In the genomic region with DNA sequence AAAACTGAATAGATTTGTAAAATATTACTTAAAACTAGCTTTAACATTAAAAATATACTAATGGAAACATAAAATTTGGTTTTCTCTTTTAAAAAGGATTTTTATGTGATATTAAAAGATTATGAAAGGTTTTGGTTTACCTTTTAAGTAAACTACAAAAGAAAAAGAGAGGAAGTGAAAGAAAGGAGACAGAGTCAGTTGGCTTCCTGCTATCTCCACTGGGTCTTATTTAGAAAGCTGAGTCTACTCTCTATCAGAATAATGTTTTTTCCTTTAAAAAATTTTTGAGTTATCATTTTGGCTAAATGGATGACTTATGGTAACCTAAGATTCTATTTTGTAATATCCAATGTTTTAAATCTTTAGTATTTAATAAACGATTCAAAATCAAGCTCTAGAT, we compare ENCODE assay signal across 21 cellular contexts. TPM values are rescaled to one million over a fixed set of nuclear protein-coding genes. Genes with fewer than 3 reads are reported as not detected.
DNase-seq lines count a peak whose midpoint lies in the region; ATAC-seq, FAIRE-seq and TF ChIP-seq lines count a peak whose summit lies in the region.
"Had no signal": no experiment of that assay in that cellular context is flagged by ENCODE, and none has a peak within 500 bp of the region (broad histone marks: within the 10 kb centered on the region; RNA-seq: fewer than 3 reads in every experiment).

No MANE protein-coding gene starts in this region.

- H3K9me3 Mint-ChIP-seq in Caco-2 (ENCODE audit: unreplicated experiment), result no peaks in the 10 kb centered on the region

- FAIRE-seq in GM12878 (lab: Jason Lieb, UNC), result no peak
- FAIRE-seq: GM12892 had no signal

- H3K27me3 ChIP-seq in GM12878 (replicated peaks in 1 of 2; ENCODE audit: control insufficient read depth in 2 of 2, insufficient read depth in 2 of 2, low read length in 1 of 2) (no peaks in the 10 kb centered on the region), Caco-2 (replicated peaks; ENCODE audit: control insufficient read depth, insufficient read depth, low read length) (no peaks in the 10 kb centered on the region), heart right ventricle (no peaks in the 10 kb centered on the region)
- H3K27me3 ChIP-seq: MG63 had no signal

- in situ Hi-C loops in GM12878 (cut with MboI), result no loop called here

- no peak overlapping the region for H3K4me3 Mint-ChIP-seq in Caco-2 (ENCODE audit: unreplicated experiment)
- H3K4me3 Mint-ChIP-seq: T-helper 2 cell treated with Interferon-gamma antibody and Interleukin-4, amounts not matched to agents 5 μg/mL and 100 μg/mL, for 36 hours had no signal

- CTCF ChIA-PET in GM12878 (lab: Yijun Ruan, JAX), result interaction anchor here (1.2 to 2.5 kb wide), 9 partner anchors 9 to 159 kb away, joined by 3 to 10 read pairs (median 6); partner anchors contain the start of gene ATP8A1
- CTCF ChIA-PET in Caco-2 (lab: Charles Lee), result no interaction called here

- intact Hi-C loops in GM12878 (cut with micrococcal nuclease; ENCODE audit: unreplicated experiment), result no loop called here
- intact Hi-C loops in Caco-2 (cut with micrococcal nuclease; ENCODE audit: unreplicated experiment), result no loop called here
- intact Hi-C loops in heart right ventricle (cut with DNase I), result no loop called here

- H3K27me3 Mint-ChIP-seq in Caco-2 (ENCODE audit: insufficient read depth, unreplicated experiment), result no peaks in the 10 kb centered on the region

- no peak overlapping the region for H2AFZ ChIP-seq in GM12878 (ENCODE audit: control insufficient read depth, low read depth, low read length)

- H3K79me2 ChIP-seq in GM12878 (ENCODE audit: control insufficient read depth, insufficient read depth, low read length), result no peaks in the 10 kb centered on the region

- H3K27ac Mint-ChIP-seq in Caco-2 (ENCODE audit: unreplicated experiment), result no peak overlapping the region
- H3K27ac Mint-ChIP-seq: T-helper 2 cell treated with Interferon-gamma antibody and Interleukin-4, amounts not matched to agents 5 μg/mL and 100 μg/mL, for 36 hours had no signal

- H3K4me1 Mint-ChIP-seq in Caco-2 (ENCODE audit: low read depth, unreplicated experiment), result no peaks in the 10 kb centered on the region

- POLR2A ChIA-PET in GM12878 (lab: Charles Lee), result interaction anchor here (1.0 to 1.6 kb wide), 3 partner anchors 13 to 21 kb away, joined by 3 to 6 read pairs (median 3); partner anchors contain the start of gene ATP8A1
- POLR2A ChIA-PET in Caco-2 (lab: Charles Lee), result no interaction called here

- H3K27ac ChIP-seq in GM12878 (ENCODE audit: control insufficient read depth, insufficient read depth) (no peak overlapping the region), heart right ventricle (no peak overlapping the region)
- H3K27ac ChIP-seq: C4-2B had no signal

- H3K4me1 ChIP-seq in GM12878 (ENCODE audit: control insufficient read depth, insufficient read depth, low read length) (peaks cover 6% of the 10 kb centered on the region; the same call in 1 of the 2 replicates), Caco-2 (no peaks in the 10 kb centered on the region), heart right ventricle (peaks cover 0 to 1% (median 0%) of the 10 kb centered on the region in 9 donors)

- peak; percentile 6 for DNase-seq in NOMO-1 treated with DMSO at 0.1 percent for 48 hours (lab: John Stamatoyannopoulos, UW; ENCODE audit: unreplicated experiment)
- no peak for DNase-seq in NOMO-1 treated with dmso at 0.1 percent for 144 hours (lab: John Stamatoyannopoulos, UW; ENCODE audit: unreplicated experiment)
- no peak for DNase-seq in GM12878 (ENCODE audit: low read depth, low spot score)
- DNase-seq in activated CD4-positive, alpha-beta T cell treated with anti-CD3 and anti-CD28 coated beads for 1 hour, result no peak
- DNase-seq in Caco-2, result no peak
- no peak for DNase-seq in heart right ventricle
- DNase-seq: COR-L47, DMS53, GOT3, KG1, MG63, NCI-H1417, NCI-H2029 treated with DMSO at 0.1 percent for 48 hours, NCI-H510A, NCI-H82 had no signal

- RAD21 ChIA-PET in GM12878 (lab: Charles Lee; ENCODE audit: unreplicated experiment), result interaction anchor here (0.8 to 2.6 kb wide), 9 partner anchors 9 to 111 kb away, joined by 3 to 13 read pairs (median 4); partner anchors contain the start of gene ATP8A1

- H3K9ac ChIP-seq in GM12878 (ENCODE audit: control insufficient read depth, insufficient read depth, low read length), result no peak overlapping the region

- no peaks in the 10 kb centered on the region for H4K20me1 ChIP-seq in GM12878 (ENCODE audit: control insufficient read depth, insufficient read depth)

- ATAC-seq in HG03469 (IDR thresholded peaks at IDR 0.05; ENCODE audit: unreplicated experiment) (peak; percentile 52), GM12878 (peak; percentile 62), heart right ventricle (no peak), GM19463 (IDR thresholded peaks at IDR 0.05; ENCODE audit: unreplicated experiment) (no peak)

- no peak for TF ChIP-seq POLR2A in GM12878 (IDR thresholded peaks at IDR 0.05; ENCODE audit: low read depth, low read length)

- H3K36me3 ChIP-seq in GM12878 (ENCODE audit: control insufficient read depth in 2 of 2, insufficient read depth in 2 of 2, low read length in 1 of 2), result no peaks in the 10 kb centered on the region
- H3K36me3 ChIP-seq in Caco-2 (ENCODE audit: control insufficient read depth, insufficient read depth, low read length), result no peaks in the 10 kb centered on the region
- no peaks in the 10 kb centered on the region for H3K36me3 ChIP-seq in heart right ventricle
- H3K36me3 ChIP-seq: MG63 had no signal

- BruUV-seq in GM12878 (replicated peaks; lab: Mats Ljungman, UMichigan), result no TSS peak
- no TSS peak for BruUV-seq in Caco-2 (replicated peaks; lab: Mats Ljungman, UMichigan)

- no peak for TF ChIP-seq RAD21 in GM12878 (IDR thresholded peaks at IDR 0.05; ENCODE audit: insufficient read depth, low read depth, low read length)

- H3K4me2 ChIP-seq in GM12878 (ENCODE audit: control insufficient read depth, insufficient read depth), result 0 out of 2 replicates have a peak overlapping the region, but pooled peaks have one; percentile 25

- H3K4me3 ChIP-seq in GM12878 (no peak overlapping the region), Caco-2 (ENCODE audit: low read depth, low read length) (no peak overlapping the region), heart right ventricle (no peak overlapping the region)
- H3K4me3 ChIP-seq: MG63 had no signal

- WGBS in GM12878 (ENCODE audit: insufficient coverage, insufficient replicate concordance, low lambda C conversion rate, missing lambda C conversion rate), result 93% methylated on average over 1 of the region's 1 CpG
- 77 to 86% methylated on average over 1 of the region's 1 CpG for WGBS in heart right ventricle, 2 donors

- no peaks in the 10 kb centered on the region for H3K36me3 Mint-ChIP-seq in Caco-2 (ENCODE audit: insufficient read depth, unreplicated experiment)

- TF ChIP-seq EP300 in GM12878 (IDR thresholded peaks at IDR 0.05; ENCODE audit: borderline replicate concordance in 1 of 2, control insufficient read depth in 1 of 2, low read depth in 2 of 2, low read length in 2 of 2), result no peak

- TF ChIP-seq CTCF in GM12878 (IDR thresholded peaks at IDR 0.05 in 2 of 3, conservative IDR thresholded peaks at IDR 0.05 in 1 of 3; ENCODE audit: control insufficient read depth in 2 of 3, extremely low read depth in 1 of 3, insufficient read depth in 1 of 3, low read depth in 3 of 3, low read length in 3 of 3), result no peak
- no peak for TF ChIP-seq CTCF in Caco-2 (IDR thresholded peaks at IDR 0.05; ENCODE audit: insufficient read depth in 1 of 2, low read depth in 1 of 2, low read length in 1 of 2, severe bottlenecking in 1 of 2, unreplicated experiment in 1 of 2)
- TF ChIP-seq CTCF in heart right ventricle (IDR thresholded peaks at IDR 0.05), result no peak

- H3K9me3 ChIP-seq in GM12878 (replicated peaks; ENCODE audit: control insufficient read depth, insufficient read depth, low read length) (peaks cover 4% of the 10 kb centered on the region; the same call in 2 of the 3 replicates), Caco-2 (no peaks in the 10 kb centered on the region), heart right ventricle (no peaks in the 10 kb centered on the region)
- H3K9me3 ChIP-seq: MG63 had no signal

- SMC1A ChIA-PET in GM12878 (lab: Charles Lee; ENCODE audit: uncharacterized antibody, unreplicated experiment), result interaction anchor here (0.9 to 5.1 kb wide), 13 partner anchors 9 to 137 kb away, joined by 3 to 31 read pairs (median 6); partner anchors contain the start of gene ATP8A1

TF ChIP-seq in GM12878, 131 proteins besides CTCF, POLR2A, EP300 and RAD21 (continues in another document):
- TF ChIP-seq NFXL1 (IDR thresholded peaks at IDR 0.05; ENCODE audit: borderline replicate concordance), result no peak

RNA-seq across cellular contexts. Expression of gene ATP8A1, which starts 21.6 kb away (rescaled TPM):
- 1,209 and 1,224 TPM in 2 replicates for total RNA-seq in GM12878 (2013; cell fraction: nucleolus; rRNA removed)
- 55.2 and 73.8 TPM in 2 replicates for total RNA-seq in GM12878 (2014; rRNA removed)
- total RNA-seq in GM12878 (2014; rRNA removed; fragmentation: Illumina TruSeq; extraction: Trizol), result 72.5 and 78.7 TPM in 2 replicates
- 50.4 and 50.6 TPM in 2 replicates for total RNA-seq in GM12878 (2021)
- 16.1 TPM for polyA plus RNA-seq in GM12878 (2011; ENCODE audit: low read depth)
- 116 and 194 TPM in 2 replicates for polyA plus RNA-seq in GM12878 (2011; rRNA removed)
- polyA plus RNA-seq in GM12878 (2011; cell fraction: cytosol; rRNA removed), result 27.1 and 34.0 TPM in 2 replicates
- polyA plus RNA-seq in GM12878 (2011; cell fraction: nucleus; rRNA removed), result 252 and 314 TPM in 2 replicates
- polyA plus RNA-seq in GM12878 (2012), result 22.0 and 41.8 TPM in 2 replicates
- polyA plus RNA-seq in GM12878 (2014; fragmentation: Illumina TruSeq; extraction: Trizol), result 43.3 and 60.0 TPM in 2 replicates
- 1 to 10 TPM; 9.0 to 9.5 TPM for polyA plus RNA-seq in GM12878 (2014; fragmentation: Nextera tagmentation; extraction: Ambion mirVana)
- polyA plus RNA-seq in GM12878 (2014; rRNA removed), result 26.2 and 31.2 TPM in 2 replicates
- 10 to 100 TPM; 14.4 to 18.5 TPM for polyA plus RNA-seq in GM12878 (2016; fragmentation: Nextera tagmentation; extraction: Ambion mirVana)
- polyA minus RNA-seq in GM12878 (2011; rRNA and poly(A)+ RNA removed), result 213 and 243 TPM in 2 replicates
- 58.3 and 60.7 TPM in 2 replicates for polyA minus RNA-seq in GM12878 (2011; cell fraction: cytosol; rRNA and poly(A)+ RNA removed)
- 380 and 488 TPM in 2 replicates for polyA minus RNA-seq in GM12878 (2011; cell fraction: nucleus; rRNA and poly(A)+ RNA removed)
- total RNA-seq in Caco-2 (2022), result 9.3 and 11.6 TPM in 2 replicates
- 10 to 100 TPM; 11.6 to 27.9 (median 18.3) TPM for total RNA-seq in heart right ventricle
- polyA plus RNA-seq in heart right ventricle, result 10 to 100 TPM in 1 of 2 donors, 1 to 10 TPM in 1; 3.4 to 14.8 TPM
- total RNA-seq: A172 had no signal

Comparison
In these comparisons a context has a peak if more than half of its experiments do, and no peak if none do; other contexts are left out.
1. ATAC-seq: peak in HG03469 (single experiment) and GM12878 (single experiment); none in heart right ventricle (0 of 8) and GM19463 (single experiment).